ENCODE assay signal across 13 cellular contexts in genomic region chr6:49553353-49553752, GRCh38.
DNase-seq lines count a peak whose midpoint lies in the region; TF ChIP-seq lines count a peak whose summit lies in the region.
"Had no signal": no experiment of that assay in that cellular context is flagged by ENCODE, and none has a peak within 500 bp of the region (broad histone marks: within the 10 kb centered on the region; RNA-seq: fewer than 3 reads in every experiment).

No MANE protein-coding gene starts in this region.

- H3K4me1 ChIP-seq in MM.1S (ENCODE audit: low read length): no peaks in the 10 kb centered on the region

- no peak overlapping the region for H2AFZ ChIP-seq in MM.1S (ENCODE audit: low read length)

- H3K79me2 ChIP-seq in MM.1S (ENCODE audit: low read length): no peaks in the 10 kb centered on the region

- no peak overlapping the region for H3K9ac ChIP-seq in MM.1S (ENCODE audit: low read length)

- TF ChIP-seq CTCF in MM.1S (IDR thresholded peaks at IDR 0.05; ENCODE audit: low read length): no peak

- H3K9me3 ChIP-seq in MM.1S (replicated peaks; ENCODE audit: insufficient read depth, low read length): no peaks in the 10 kb centered on the region

- no peak overlapping the region for H3K4me3 ChIP-seq in MM.1S (ENCODE audit: low read length)

- H3K36me3 ChIP-seq in MM.1S (replicated peaks; ENCODE audit: insufficient read depth, low read length): no peaks in the 10 kb centered on the region

- 0 out of 2 replicates have a peak, but pooled peaks cover 6% of the 10 kb centered on the region for H3F3A ChIP-seq in MM.1S (ENCODE audit: insufficient read depth, low read length)

- H3K4me2 ChIP-seq in MM.1S (ENCODE audit: low read depth, low read length): no peak overlapping the region

- no peaks in the 10 kb centered on the region for H3K27me3 ChIP-seq in MM.1S (replicated peaks; ENCODE audit: insufficient read depth, low read length)

- H3K9me2 ChIP-seq in MM.1S (replicated peaks; ENCODE audit: insufficient read depth, low read length): no peaks in the 10 kb centered on the region

- peak overlapping the region; percentile 94 for H3K27ac ChIP-seq in epithelial cell of prostate
- no peak overlapping the region for H3K27ac ChIP-seq in MM.1S (ENCODE audit: low read length)

- no peaks in the 10 kb centered on the region for H4K20me1 ChIP-seq in MM.1S (ENCODE audit: insufficient read depth, low read length)

- DNase-seq in GM04504 (ENCODE audit: low read depth) (peak; percentile 26), NCI-H226 (peak; percentile 48), epithelial cell of prostate (ENCODE audit: low read depth, low spot score) (peak; percentile 80), putamen (ENCODE audit: low spot score) (peak; percentile 65), NCI-H2081 (lab: John Stamatoyannopoulos, UW) (no peak), MM.1S (no peak), activated gamma-delta T cell treated with Interleukin-2 at 50 U/mL for 16 hours (no peak), NCI-H526 (lab: John Stamatoyannopoulos, UW) (no peak)
- DNase-seq: activated CD4-positive, CD25-positive, alpha-beta regulatory T cell; activated naive CD4-positive, alpha-beta T cell; DMS53; NCI-H1048; OCI-M1 had no signal

Comparison
In these comparisons a context has a peak if more than half of its experiments do, and no peak if none do; other contexts are left out.
1. DNase-seq: peak in GM04504 (single experiment), NCI-H226 (single experiment), epithelial cell of prostate (single experiment) and putamen (single experiment); none in NCI-H2081 (0 of 2), MM.1S (single experiment), activated gamma-delta T cell treated with Interleukin-2 at 50 U/mL for 16 hours (single experiment) and NCI-H526 (0 of 2).